In the genomic region with DNA sequence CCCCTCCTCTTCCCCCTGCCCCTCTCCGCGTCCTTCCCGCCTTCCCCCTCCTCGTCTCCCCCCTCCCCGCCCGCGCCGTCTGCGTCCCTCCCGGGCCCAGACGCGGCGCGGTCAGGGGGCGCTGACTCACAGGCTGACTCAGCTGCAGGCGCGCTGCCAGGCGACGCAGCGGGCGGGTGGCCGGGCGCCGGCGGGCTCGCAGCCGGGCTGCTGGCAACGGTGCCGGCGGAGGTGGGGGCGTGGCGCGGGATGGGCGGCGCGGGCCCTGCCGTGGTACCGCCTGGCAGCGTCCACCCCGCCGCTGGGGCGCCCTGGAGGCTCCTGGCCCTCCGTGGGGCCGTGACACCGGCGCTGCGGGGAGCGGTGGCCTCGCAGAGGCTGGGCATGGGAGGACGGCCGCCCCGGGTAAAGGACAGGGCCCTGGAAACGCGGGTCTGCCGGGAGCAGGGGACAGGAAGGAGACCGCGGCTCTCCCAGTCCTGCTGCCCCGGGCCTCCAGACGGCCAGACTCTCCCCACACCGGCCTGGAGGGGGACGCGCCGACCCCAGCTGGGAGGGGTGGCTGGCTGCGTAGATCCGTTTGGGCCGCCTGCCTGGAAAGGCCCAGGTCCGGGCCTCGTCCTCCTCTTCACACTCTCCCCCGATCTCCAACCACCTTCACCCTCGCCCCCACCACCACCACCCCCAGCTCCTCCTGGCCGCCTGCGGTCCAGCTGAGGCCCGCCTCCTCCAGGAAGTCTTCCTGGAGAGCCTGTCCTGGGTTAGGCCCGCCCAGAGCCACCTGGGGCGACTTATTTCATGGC, we compare ENCODE assay signal across 7 cellular contexts. TPM values are rescaled to one million over a fixed set of nuclear protein-coding genes. Genes with fewer than 3 reads are reported as not detected.
A peak's percentile ranks its signal among the peaks of the same experiment; 100 is the strongest.
DNase-seq lines count a peak whose midpoint lies in the region; ATAC-seq and TF ChIP-seq lines count a peak whose summit lies in the region.

No MANE protein-coding gene starts in this region.

- peak overlapping the region; percentile 35 for H3K4me3 ChIP-seq in kidney epithelial cell (ENCODE audit: low read depth, low read length)

- no peaks in the 10 kb centered on the region for H3K27me3 ChIP-seq in kidney epithelial cell (ENCODE audit: control insufficient read depth, insufficient read depth, low read length)

- DNase-seq in NCI-H2227 (lab: John Stamatoyannopoulos, UW; ENCODE audit: unreplicated experiment): peak; percentile 96
- peak; percentile 91 for DNase-seq in activated CD4-positive, alpha-beta T cell treated with anti-CD3 and anti-CD28 coated beads for 1 hour
- peak; percentile 68 for DNase-seq in cerebellar cortex (ENCODE audit: low spot score)
- no peak for DNase-seq in kidney epithelial cell (ENCODE audit: low read depth)
- peak; percentile 76 to 86 (median 78) for DNase-seq in stimulated activated CD4-positive, alpha-beta T cell treated with anti-CD3 and anti-CD28 coated beads, Interleukin-12 subunit alpha, Interleukin-12 subunit beta, amount 100 ng/mL, for 48 hours (ENCODE audit: low read depth in 2 of 3, low spot score in 1 of 3)

- no peak for TF ChIP-seq CTCF in kidney epithelial cell (IDR thresholded peaks at IDR 0.05; ENCODE audit: insufficient read depth, low read length, poor library complexity, severe bottlenecking)

- ATAC-seq in GM18511 (IDR thresholded peaks at IDR 0.05; ENCODE audit: unreplicated experiment) (peak; percentile 73), HG03066 (IDR thresholded peaks at IDR 0.05; ENCODE audit: low read depth, unreplicated experiment) (peak; percentile 60)

- no peaks in the 10 kb centered on the region for H3K36me3 ChIP-seq in kidney epithelial cell (ENCODE audit: control insufficient read depth, insufficient read depth, low read length)

RNA-seq across cellular contexts. Expression of gene PROC, which starts 10.0 kb away (rescaled TPM):
- total RNA-seq in kidney epithelial cell: 1.4 and 2.9 TPM in 2 replicates

RNA-seq across cellular contexts. Expression of gene MAP3K2, which starts 20.4 kb away (rescaled TPM):
- total RNA-seq in kidney epithelial cell: 42.2 and 59.4 TPM in 2 replicates
